In genomic region chrX:22542641-22543040, GRCh38 we compare ENCODE assay signal across 28 cellular contexts.
"Had no signal": no experiment of that assay in that cellular context is flagged by ENCODE, and none has a peak within 500 bp of the region (broad histone marks: within the 10 kb centered on the region; RNA-seq: fewer than 3 reads in every experiment).

No MANE protein-coding gene starts in this region.

- H3K9ac ChIP-seq: neural progenitor cell, parathyroid adenoma had no signal

- H2AFZ ChIP-seq: neural progenitor cell, parathyroid adenoma had no signal

- H3K27me3 ChIP-seq: cardiac muscle cell, colonic mucosa, neural progenitor cell, right atrium auricular region, tibial nerve had no signal

- DNase-seq: activated naive CD4-positive, alpha-beta T cell; activated T-cell treated with anti-CD3 and anti-CD28 coated beads for 4 hours; activated T-cell treated with anti-CD3 and anti-CD28 coated beads, Interleukin-2, amount 50 U/mL, for 72 hours; anterior cingulate cortex; cerebellar nuclear complex; colonic mucosa; dorsolateral prefrontal cortex; effector memory CD4-positive, alpha-beta T cell; foreskin melanocyte; heart right ventricle; left ventricle myocardium inferior; mesendoderm; natural killer cell; occipital lobe; psoas muscle; stimulated activated CD4-positive, alpha-beta T cell treated with anti-CD3 and anti-CD28 coated beads, Interleukin-15, amount 100 ng/mL, for 24 hours; stimulated activated CD4-positive, alpha-beta T cell treated with anti-CD3 and anti-CD28 coated beads, Interleukin-2, amount 100 ng/mL, for 24 hours; stimulated activated naive CD4-positive, alpha-beta T cell; T-helper 17 cell; T1000 had no signal

- H3K27ac ChIP-seq: cardiac muscle cell, colonic mucosa, dorsolateral prefrontal cortex, heart right ventricle, left ventricle myocardium inferior, neural progenitor cell, parathyroid adenoma, psoas muscle, right atrium auricular region, tibial nerve had no signal

- H3K4me3 ChIP-seq: cardiac muscle cell, colonic mucosa, dorsolateral prefrontal cortex, heart right ventricle, left ventricle myocardium inferior, lung, neural progenitor cell, psoas muscle, right atrium auricular region, tibial nerve had no signal

- H3K4me2 ChIP-seq: neural progenitor cell had no signal

- ATAC-seq: activated naive CD4-positive, alpha-beta T cell treated with anti-CD3 and anti-CD28 coated beads, Interleukin-2, amount 50 U/mL, for 72 hours; activated T-cell treated with anti-CD3 and anti-CD28 coated beads, Interleukin-2, amount 50 U/mL, for 72 hours; heart right ventricle; natural killer cell; psoas muscle; T-helper 17 cell; WTC11 had no signal

- H3K4me1 ChIP-seq: colonic mucosa, heart right ventricle, left ventricle myocardium inferior, neural progenitor cell, parathyroid adenoma, psoas muscle, right atrium auricular region, tibial nerve had no signal

- H3K9me3 ChIP-seq: colonic mucosa, heart right ventricle, left ventricle myocardium inferior, psoas muscle, right atrium auricular region, tibial nerve had no signal

- H3K36me3 ChIP-seq: cardiac muscle cell, colonic mucosa, heart right ventricle, left ventricle myocardium inferior, neural progenitor cell, right atrium auricular region, tibial nerve had no signal

- H3K79me2 ChIP-seq: parathyroid adenoma had no signal
